In genomic region chr10:32990811-32991210, GRCh38 we compare ENCODE assay signal across 17 cellular contexts. TPM values are rescaled to one million over a fixed set of nuclear protein-coding genes. Genes with fewer than 3 reads are reported as not detected.
DNase-seq lines count a peak whose midpoint lies in the region; ATAC-seq and TF ChIP-seq lines count a peak whose summit lies in the region.
"Had no signal": no experiment of that assay in that cellular context is flagged by ENCODE, and none has a peak within 500 bp of the region (broad histone marks: within the 10 kb centered on the region; RNA-seq: fewer than 3 reads in every experiment).

No MANE protein-coding gene starts in this region.

- no peak overlapping the region for H2AK5ac ChIP-seq in IMR-90 (ENCODE audit: low read depth, low read length)

- no peak overlapping the region for H3K23ac ChIP-seq in IMR-90 (ENCODE audit: low read depth, low read length)

- dilution Hi-C loops in IMR-90 (cut with HindIII; ENCODE audit: low sequenced_read_pairs, unreplicated experiment), result no loop called here

- TF ChIP-seq POLR2A in IMR-90 (IDR thresholded peaks at IDR 0.05; ENCODE audit: low read depth, low read length), result no peak

- H4K91ac ChIP-seq in IMR-90 (ENCODE audit: insufficient read depth, low read depth, low read length), result no peak overlapping the region

- H3K4me3 ChIP-seq in IMR-90 (ENCODE audit: insufficient read depth, low read depth, low read length), result no peak overlapping the region
- H3K4me3 ChIP-seq: BLaER1 treated with 17β-estradiol and CSF1 and Interleukin-3, amounts not matched to agents 10 nM and 100 nM had no signal

- BruUV-seq in IMR-90 (replicated peaks; lab: Mats Ljungman, UMichigan), result no TSS peak

- H3K79me1 ChIP-seq in IMR-90 (ENCODE audit: low read depth in 1 of 2, low read length in 2 of 2), result peaks cover 9 to 12% of the 10 kb centered on the region in 2 experiments; a peak in 2 of 4 replicates

- TF ChIP-seq RAD21 in IMR-90 (IDR thresholded peaks at IDR 0.05; ENCODE audit: low read length), result no peak

- no peak overlapping the region; the same call in 1 of the 2 replicates for H2BK20ac ChIP-seq in IMR-90 (ENCODE audit: low read depth, low read length)

- DNase-seq in DMS53 (lab: John Stamatoyannopoulos, UW) (peak; percentile 21), DMS53 treated with DMSO at 0.1 percent for 48 hours (lab: John Stamatoyannopoulos, UW; ENCODE audit: unreplicated experiment) (no peak), IMR-90 (no peak), RKO (ENCODE audit: low spot score) (peak; percentile 60), progenitor cell of endocrine pancreas (ENCODE audit: low spot score, unreplicated experiment) (no peak), GM10266 (ENCODE audit: extremely low spot score) (no peak), NOMO-1 treated with dmso at 0.1 percent for 144 hours (lab: John Stamatoyannopoulos, UW; ENCODE audit: unreplicated experiment) (no peak), HK-2 (ENCODE audit: unreplicated experiment) (no peak)
- DNase-seq: 8988T; ACHN; CD4-positive, CD25-positive, alpha-beta regulatory T cell; DND-41; GDM1; GOT3; H9; HFFc6 had no signal

- H2BK15ac ChIP-seq in IMR-90 (ENCODE audit: low read depth, low read length), result 0 out of 3 replicates have a peak overlapping the region, but pooled peaks have one; percentile 20

- no peak for ATAC-seq in IMR-90 (ENCODE audit: low read depth)

- H2BK120ac ChIP-seq in IMR-90 (ENCODE audit: low read depth, low read length), result no peak overlapping the region

- no peak overlapping the region for H3K9ac ChIP-seq in IMR-90 (ENCODE audit: low read depth, low read length)
- H3K9ac ChIP-seq: BLaER1 treated with 17β-estradiol and CSF1 and Interleukin-3, amounts not matched to agents 10 nM and 100 nM had no signal

- H2BK5ac ChIP-seq in IMR-90 (ENCODE audit: low read depth, low read length, poor library complexity, severe bottlenecking), result no peak overlapping the region

- H3K4me1 ChIP-seq in IMR-90 (ENCODE audit: control insufficient read depth, insufficient read depth, low read length), result peaks cover 7% of the 10 kb centered on the region

- H3K27me3 Mint-ChIP-seq in progenitor cell of endocrine pancreas, result no peaks in the 10 kb centered on the region
- H3K27me3 Mint-ChIP-seq: CD4-positive, CD25-positive, alpha-beta regulatory T cell had no signal

- peaks cover 2% of the 10 kb centered on the region for H3K4me1 Mint-ChIP-seq in progenitor cell of endocrine pancreas (ENCODE audit: low read depth)

- H3K9me3 ChIP-seq in IMR-90 (ENCODE audit: control insufficient read depth, insufficient read depth, low read length), result peaks cover 4% of the 10 kb centered on the region

- no peak overlapping the region for H3K4me3 Mint-ChIP-seq in progenitor cell of endocrine pancreas (ENCODE audit: low read depth)
- H3K4me3 Mint-ChIP-seq: CD4-positive, CD25-positive, alpha-beta regulatory T cell; H9; HFFc6 had no signal

- CTCF ChIA-PET in IMR-90 (lab: Yijun Ruan, JAX), result no interaction called here

- H3K27me3 ChIP-seq in IMR-90 (ENCODE audit: control insufficient read depth, insufficient read depth, low read length), result no peaks in the 10 kb centered on the region
- H3K27me3 ChIP-seq: BLaER1 treated with 17β-estradiol and CSF1 and Interleukin-3, amounts not matched to agents 10 nM and 100 nM had no signal

- H2AFZ ChIP-seq in IMR-90 (replicated peaks; ENCODE audit: low read length, poor library complexity), result no peak overlapping the region

- H3K36me3 ChIP-seq in IMR-90 (ENCODE audit: control insufficient read depth, insufficient read depth, low read length), result no peaks in the 10 kb centered on the region; the same call in 1 of the 2 replicates
- H3K36me3 ChIP-seq: BLaER1 treated with 17β-estradiol and CSF1 and Interleukin-3, amounts not matched to agents 10 nM and 100 nM had no signal

- H3K18ac ChIP-seq in IMR-90 (ENCODE audit: low read depth, low read length), result no peak overlapping the region

- peak overlapping the region; percentile 9 for H3K27ac Mint-ChIP-seq in progenitor cell of endocrine pancreas
- H3K27ac Mint-ChIP-seq: CD4-positive, CD25-positive, alpha-beta regulatory T cell; H9; HFFc6 had no signal

- H4K5ac ChIP-seq in IMR-90 (ENCODE audit: low read depth, low read length), result no peak overlapping the region

- H3K4me2 ChIP-seq in IMR-90 (ENCODE audit: low read depth, low read length), result no peak overlapping the region
- H3K4me2 ChIP-seq: BLaER1 treated with 17β-estradiol and CSF1 and Interleukin-3, amounts not matched to agents 10 nM and 100 nM had no signal

- intact Hi-C loops in IMR-90 (cut with micrococcal nuclease), result no loop called here

- H3K27ac ChIP-seq in IMR-90 (ENCODE audit: insufficient read depth, low read length), result no peak overlapping the region
- H3K27ac ChIP-seq: BLaER1 treated with 17β-estradiol and CSF1 and Interleukin-3, amounts not matched to agents 10 nM and 100 nM had no signal

- in situ Hi-C loops in IMR-90 (cut with MboI; ENCODE audit: low sequenced_read_pairs), result no loop called here

- H3K4ac ChIP-seq in IMR-90 (ENCODE audit: low read depth, low read length), result no peak overlapping the region

- H3K14ac ChIP-seq in IMR-90 (replicated peaks; ENCODE audit: low read depth, low read length), result no peak overlapping the region

- POLR2A ChIA-PET in IMR-90 (lab: Charles Lee; ENCODE audit: unreplicated experiment), result no interaction called here

- no peak overlapping the region for H4K8ac ChIP-seq in IMR-90 (ENCODE audit: low read depth in 2 of 2, low read length in 2 of 2)

- H4K20me1 ChIP-seq in IMR-90 (ENCODE audit: insufficient read depth, low read length), result no peaks in the 10 kb centered on the region
- H4K20me1 ChIP-seq: BLaER1 treated with 17β-estradiol and CSF1 and Interleukin-3, amounts not matched to agents 10 nM and 100 nM had no signal

- no peak for TF ChIP-seq CTCF in IMR-90 (conservative IDR thresholded peaks at IDR 0.05; ENCODE audit: low read depth, low read length)
- no peak for TF ChIP-seq CTCF in progenitor cell of endocrine pancreas (IDR thresholded peaks at IDR 0.05; ENCODE audit: unreplicated experiment)
- no peak for TF ChIP-seq CTCF in GM10266 (IDR thresholded peaks at IDR 0.05; ENCODE audit: control insufficient read depth, insufficient read depth, low read depth, missing control alignments)

- H3K36me3 Mint-ChIP-seq in progenitor cell of endocrine pancreas (ENCODE audit: insufficient read depth), result peaks cover 2% of the 10 kb centered on the region
- H3K36me3 Mint-ChIP-seq: CD4-positive, CD25-positive, alpha-beta regulatory T cell had no signal

- H2AK9ac ChIP-seq in IMR-90 (replicated peaks; ENCODE audit: low read depth, low read length, poor library complexity), result no peak overlapping the region

- H3K56ac ChIP-seq in IMR-90 (ENCODE audit: extremely low read depth, insufficient read depth, low read length), result no peak overlapping the region

- peaks cover 16% of the 10 kb centered on the region for H3K9me3 Mint-ChIP-seq in progenitor cell of endocrine pancreas (ENCODE audit: low read depth)
- H3K9me3 Mint-ChIP-seq: HFFc6 had no signal

- 0 out of 2 replicates have a peak, but pooled peaks cover 7% of the 10 kb centered on the region for H3K9me1 ChIP-seq in IMR-90 (ENCODE audit: insufficient read depth, low read length)

TF ChIP-seq in IMR-90, 13 proteins besides CTCF, POLR2A, EP300 and RAD21:
- TF ChIP-seq MXI1 (IDR thresholded peaks at IDR 0.05; ENCODE audit: borderline replicate concordance, low read depth, low read length) (no peak), CEBPB (IDR thresholded peaks at IDR 0.05; ENCODE audit: low read depth, low read length) (no peak), ELK1 (IDR thresholded peaks at IDR 0.05; ENCODE audit: borderline replicate concordance, low read depth, low read length) (no peak)
TF ChIP-seq in IMR-90: peak in this region for 0.

RNA-seq across cellular contexts. Expression of gene ITGB1, which starts 32.8 kb away (rescaled TPM):
- total RNA-seq in IMR-90 (2012; rRNA removed) (1,331 and 2,388 TPM in 2 replicates), progenitor cell of endocrine pancreas (382 and 384 TPM in 2 replicates)
- polyA plus RNA-seq in IMR-90 (2012; rRNA removed), result 1,631 and 2,066 TPM in 2 replicates
- 248 and 281 TPM in 2 replicates for polyA plus RNA-seq in IMR-90 (2012; cell fraction: cytosol; rRNA removed)
- polyA plus RNA-seq in IMR-90 (2012; cell fraction: nucleus; rRNA removed; ENCODE audit: low replicate concordance), result 53.9 and 506 TPM in 2 replicates

Comparison
In these comparisons a context has a peak if more than half of its experiments do, and no peak if none do; other contexts are left out.
1. DNase-seq: peak in DMS53 (single experiment) and RKO (single experiment); none in DMS53 treated with DMSO at 0.1 percent for 48 hours (single experiment), IMR-90 (single experiment), progenitor cell of endocrine pancreas (single experiment), GM10266 (single experiment), NOMO-1 treated with dmso at 0.1 percent for 144 hours (single experiment) and HK-2 (single experiment).